20 cellular contexts compared by ENCODE assay signal in genomic region chr20:51374961-51375360, GRCh38.
"Had no signal": no experiment of that assay in that cellular context is flagged by ENCODE, and none has a peak within 500 bp of the region (broad histone marks: within the 10 kb centered on the region; RNA-seq: fewer than 3 reads in every experiment).

No MANE protein-coding gene starts in this region.

- H3K9me3 Mint-ChIP-seq: activated naive CD4-positive, alpha-beta T cell treated with anti-CD3 and anti-CD28 coated beads for 36 hours; activated T-cell treated with anti-CD3 and anti-CD28 coated beads, Interleukin-2, amount 50 U/mL, for 4 hours; brain; stimulated activated naive CD8-positive, alpha-beta T cell treated with anti-CD3 and anti-CD28 coated beads, Interleukin-15, Interleukin-2, amounts not matched to agents 100 ng/mL and 50 ng/mL, for 24 hours; T-helper 1 cell treated with Interleukin-12 subunit alpha and Interleukin-12 subunit beta and Interleukin-4 antibody, amounts not matched to agents 30 μg/mL and 1 μg/mL, for 36 hours had no signal

- H3K36me3 ChIP-seq: gastroesophageal sphincter, heart left ventricle, tibial artery had no signal

- ATAC-seq: activated T-cell treated with anti-CD3 and anti-CD28 coated beads, Interleukin-2, amount 50 U/mL, for 4 hours; gastroesophageal sphincter; heart left ventricle had no signal

- H3K27me3 Mint-ChIP-seq: stimulated activated naive CD8-positive, alpha-beta T cell treated with anti-CD3 and anti-CD28 coated beads, Interleukin-15, Interleukin-2, amounts not matched to agents 100 ng/mL and 50 ng/mL, for 24 hours had no signal

- H3K36me3 Mint-ChIP-seq: brain had no signal

- H3K4me3 Mint-ChIP-seq: activated naive CD4-positive, alpha-beta T cell treated with anti-CD3 and anti-CD28 coated beads for 36 hours; activated T-cell treated with anti-CD3 and anti-CD28 coated beads, Interleukin-2, amount 50 U/mL, for 4 hours; brain; memory B cell; stimulated activated naive CD8-positive, alpha-beta T cell treated with anti-CD3 and anti-CD28 coated beads, Interleukin-15, Interleukin-2, amounts not matched to agents 100 ng/mL and 50 ng/mL, for 24 hours; T-helper 1 cell treated with Interleukin-12 subunit alpha and Interleukin-12 subunit beta and Interleukin-4 antibody, amounts not matched to agents 30 μg/mL and 1 μg/mL, for 36 hours had no signal

- DNase-seq: activated CD4-positive, alpha-beta T cell treated with anti-CD3 and anti-CD28 coated beads for 4 hours; activated CD4-positive, alpha-beta T cell treated with anti-CD3 and anti-CD28 coated beads, Interleukin-2, amount 50 U/mL, for 48 hours; activated CD4-positive, CD25-positive, alpha-beta regulatory T cell; activated CD8-positive, alpha-beta memory T cell treated with anti-CD3 and anti-CD28 coated beads, Interleukin-2, amount 50 U/mL, for 48 hours; activated naive CD4-positive, alpha-beta T cell treated with anti-CD3 and anti-CD28 coated beads for 36 hours; activated T-cell treated with anti-CD3 and anti-CD28 coated beads, Interleukin-2, amount 50 U/mL, for 4 hours; central memory CD4-positive, alpha-beta T cell; heart left ventricle; islet precursor cell; left cardiac atrium; occipital lobe; stimulated activated CD4-positive, alpha-beta T cell treated with anti-CD3 and anti-CD28 coated beads, Interleukin-4, amount 100 ng/mL, for 24 hours had no signal

- H3K27ac ChIP-seq: dorsolateral prefrontal cortex, epithelial cell of prostate, gastroesophageal sphincter, heart left ventricle, tibial artery had no signal

- H3K4me3 ChIP-seq: dorsolateral prefrontal cortex, gastroesophageal sphincter, heart left ventricle, tibial artery had no signal

- H3K27ac Mint-ChIP-seq: activated naive CD4-positive, alpha-beta T cell treated with anti-CD3 and anti-CD28 coated beads for 36 hours; memory B cell; stimulated activated naive CD8-positive, alpha-beta T cell treated with anti-CD3 and anti-CD28 coated beads, Interleukin-15, Interleukin-2, amounts not matched to agents 100 ng/mL and 50 ng/mL, for 24 hours; T-helper 1 cell treated with Interleukin-12 subunit alpha and Interleukin-12 subunit beta and Interleukin-4 antibody, amounts not matched to agents 30 μg/mL and 1 μg/mL, for 36 hours had no signal

- H3K27me3 ChIP-seq: gastroesophageal sphincter, heart left ventricle, tibial artery had no signal

- H3K9me3 ChIP-seq: gastroesophageal sphincter, heart left ventricle, tibial artery had no signal
